1 cellular context compared by ENCODE assay signal in genomic region chr3:58154752-58155449, GRCh38.
TF ChIP-seq lines count a peak whose summit lies in the region.

No MANE protein-coding gene starts in this region.

TF ChIP-seq in GM12878, 131 proteins besides CTCF, POLR2A, EP300 and RAD21 (continued from another document):
- TF ChIP-seq ZBTB33 (IDR thresholded peaks at IDR 0.05) (no peak), BACH1 (IDR thresholded peaks at IDR 0.05; ENCODE audit: borderline replicate concordance) (no peak), PML (IDR thresholded peaks at IDR 0.05; ENCODE audit: low read length) (no peak), KDM1A (IDR thresholded peaks at IDR 0.05; ENCODE audit: borderline replicate concordance) (no peak), MEF2A (IDR thresholded peaks at IDR 0.05; ENCODE audit: insufficient read depth, low read depth, low read length) (no peak), NFYA (IDR thresholded peaks at IDR 0.05; ENCODE audit: borderline replicate concordance, low read depth, low read length) (no peak), GABPA (IDR thresholded peaks at IDR 0.05; ENCODE audit: low read depth) (no peak), PKNOX1 (IDR thresholded peaks at IDR 0.05) (no peak), ELK1 (IDR thresholded peaks at IDR 0.05; ENCODE audit: low read depth, low read length) (no peak), JUNB (IDR thresholded peaks at IDR 0.05) (no peak), GATAD2B (conservative IDR thresholded peaks at IDR 0.05; ENCODE audit: low read depth) (no peak)
